ENCODE assay signal across 20 cellular contexts in the genomic region with DNA sequence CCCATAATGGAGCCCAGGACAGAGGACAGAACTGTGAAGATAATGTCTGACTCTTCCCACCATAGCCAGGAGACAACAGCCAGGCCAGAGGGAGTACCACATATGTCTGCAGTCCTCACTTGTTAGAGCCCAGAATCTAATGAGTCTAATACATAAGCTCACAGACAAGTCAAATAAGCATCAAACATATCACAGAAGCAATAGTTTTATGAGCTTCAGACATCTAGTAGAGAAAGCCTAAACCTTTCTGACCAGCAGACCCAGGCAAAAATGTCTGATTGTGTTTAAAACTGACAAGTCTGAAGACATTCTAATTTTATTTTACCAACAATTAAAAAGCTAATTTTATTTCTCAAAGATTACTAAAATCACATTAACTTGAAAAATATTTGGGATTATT.
DNase-seq lines count a peak whose midpoint lies in the region; TF ChIP-seq lines count a peak whose summit lies in the region.
"Had no signal": no experiment of that assay in that cellular context is flagged by ENCODE, and none has a peak within 500 bp of the region (broad histone marks: within the 10 kb centered on the region; RNA-seq: fewer than 3 reads in every experiment).

No MANE protein-coding gene starts in this region.

- TF ChIP-seq CTCF in Caco-2 (IDR thresholded peaks at IDR 0.05; ENCODE audit: insufficient read depth in 1 of 2, low read depth in 1 of 2, low read length in 1 of 2, severe bottlenecking in 1 of 2, unreplicated experiment in 1 of 2) (no peak), HEK293 (tag by site-specific recombination; IDR thresholded peaks at IDR 0.05) (no peak), osteoblast (IDR thresholded peaks at IDR 0.05; ENCODE audit: extremely low read depth, low read depth, low read length) (no peak), vagina (IDR thresholded peaks at IDR 0.05) (no peak)

- BruUV-seq in Caco-2 (replicated peaks; lab: Mats Ljungman, UMichigan) = no TSS peak

- H3K4me3 ChIP-seq in Caco-2 (ENCODE audit: low read depth, low read length) (no peak overlapping the region), HEK293 (ENCODE audit: low read depth, low read length) (no peak overlapping the region), osteoblast (ENCODE audit: insufficient read depth, low read length) (no peak overlapping the region), vagina (no peak overlapping the region)
- H3K4me3 ChIP-seq: A549; BLaER1 treated with 17β-estradiol and CSF1 and Interleukin-3, amounts not matched to agents 10 nM and 100 nM had no signal

- peaks cover 49% of the 10 kb centered on the region for H3K4me1 Mint-ChIP-seq in Caco-2 (ENCODE audit: low read depth, unreplicated experiment)

- H3K9me3 ChIP-seq in Caco-2 (peaks cover 28% of the 10 kb centered on the region), HEK293 (ENCODE audit: control insufficient read depth, insufficient read depth, low read depth, low read length) (no peaks in the 10 kb centered on the region), osteoblast (ENCODE audit: low read depth, low read length) (no peaks in the 10 kb centered on the region), vagina (peaks cover 20% of the 10 kb centered on the region)
- H3K9me3 ChIP-seq: A549 had no signal

- peaks cover 25% of the 10 kb centered on the region for H3K36me3 Mint-ChIP-seq in Caco-2 (ENCODE audit: insufficient read depth, unreplicated experiment)

- POLR2A ChIA-PET in Caco-2 (lab: Charles Lee) (no interaction called here), HEK293 (lab: Yijun Ruan, JAX) (no interaction called here)

- H2AFZ ChIP-seq in osteoblast (ENCODE audit: low read length) = no peak overlapping the region

- H3K27me3 ChIP-seq in Caco-2 (replicated peaks; ENCODE audit: control insufficient read depth, insufficient read depth, low read length) (no peaks in the 10 kb centered on the region), osteoblast (ENCODE audit: insufficient read depth, low read length) (no peaks in the 10 kb centered on the region), vagina (no peaks in the 10 kb centered on the region)
- H3K27me3 ChIP-seq: BLaER1 treated with 17β-estradiol and CSF1 and Interleukin-3, amounts not matched to agents 10 nM and 100 nM had no signal

- H4K20me1 ChIP-seq in osteoblast (ENCODE audit: insufficient read depth, low read length) = peaks cover 4% of the 10 kb centered on the region

- intact Hi-C loops in Caco-2 (cut with micrococcal nuclease; ENCODE audit: unreplicated experiment) (loop anchor here (2.0 kb wide), 2 partner anchors 35 to 73 kb away; no protein-coding TSS in a partner anchor), vagina (cut with DNase I) (no loop called here)

- no peak for TF ChIP-seq POLR2A in vagina (IDR thresholded peaks at IDR 0.05)

- H3K4me2 ChIP-seq in osteoblast (ENCODE audit: insufficient read depth, low read length) = no peak overlapping the region
- H3K4me2 ChIP-seq: A549; BLaER1 treated with 17β-estradiol and CSF1 and Interleukin-3, amounts not matched to agents 10 nM and 100 nM had no signal

- H3K4me3 Mint-ChIP-seq in Caco-2 (ENCODE audit: unreplicated experiment) = no peak overlapping the region
- H3K4me3 Mint-ChIP-seq: B cell; CD4-positive, alpha-beta T cell; CD8-positive, alpha-beta T cell had no signal

- CTCF ChIA-PET in Caco-2 (lab: Charles Lee) (interaction anchor here (1.9 kb wide), 1 partner anchor 72 kb away, joined by 5 read pairs; no protein-coding TSS in a partner anchor), HEK293 (lab: Yijun Ruan, JAX) (interaction anchor here (0.6 to 3.7 kb wide), 9 partner anchors 11 to 274 kb away, joined by 3 to 25 read pairs (median 5); no protein-coding TSS in a partner anchor)

- DNase-seq in Caco-2 (no peak), OCI-M1 (lab: John Stamatoyannopoulos, UW) (peak; percentile 28), osteoblast (ENCODE audit: insufficient read length, low spot score, missing footprints) (peak; percentile 23), vagina (ENCODE audit: extremely low spot score in 2 of 2) (no peak)
- DNase-seq in activated naive CD4-positive, alpha-beta T cell treated with Interleukin-2 at 50 U/mL for 16 hours = no peak
- DNase-seq in activated CD4-positive, alpha-beta T cell treated with anti-CD3 and anti-CD28 coated beads, Interleukin-2, amount 50 U/mL, for 1 hour = no peak
- DNase-seq: AML-193; CD4-positive, alpha-beta T cell; CD8-positive, alpha-beta T cell; DMS 273 treated with DMSO at 0.1 percent for 48 hours; DMS153; DMS53; DMS79; GF-D8 had no signal

- H3K4me1 ChIP-seq in Caco-2 (peaks cover 77% of the 10 kb centered on the region), HEK293 (ENCODE audit: control insufficient read depth, insufficient read depth, low read length) (peaks cover 3% of the 10 kb centered on the region; the same call in 1 of the 2 replicates), osteoblast (ENCODE audit: insufficient read depth, low read length) (no peaks in the 10 kb centered on the region), vagina (peaks cover 17% of the 10 kb centered on the region)

- H3K79me2 ChIP-seq in osteoblast (ENCODE audit: insufficient read depth, low read length) = peaks cover 10% of the 10 kb centered on the region

- no peaks in the 10 kb centered on the region for H3K27me3 Mint-ChIP-seq in Caco-2 (ENCODE audit: insufficient read depth, unreplicated experiment)
- H3K27me3 Mint-ChIP-seq: B cell; CD4-positive, alpha-beta T cell had no signal

- peak overlapping the region; percentile 76 for H3K27ac Mint-ChIP-seq in Caco-2 (ENCODE audit: unreplicated experiment)
- H3K27ac Mint-ChIP-seq: B cell; CD4-positive, alpha-beta T cell; CD8-positive, alpha-beta T cell had no signal

- peaks cover 10% of the 10 kb centered on the region for H3K9me3 Mint-ChIP-seq in Caco-2 (ENCODE audit: unreplicated experiment)

- H3K36me3 ChIP-seq in Caco-2 (ENCODE audit: control insufficient read depth, insufficient read depth, low read length) = peaks cover 2% of the 10 kb centered on the region; the same call in 1 of the 2 replicates
- no peaks in the 10 kb centered on the region for H3K36me3 ChIP-seq in HEK293 (ENCODE audit: control insufficient read depth in 2 of 2, insufficient read depth in 1 of 2, low read length in 2 of 2)
- no peaks in the 10 kb centered on the region for H3K36me3 ChIP-seq in osteoblast (ENCODE audit: insufficient read depth, low read length)
- peaks cover 0 to 3% of the 10 kb centered on the region in 2 donors for H3K36me3 ChIP-seq in vagina

- H3K27ac ChIP-seq in HEK293 (ENCODE audit: extremely low read depth, low read depth, low read length) (no peak overlapping the region), osteoblast (ENCODE audit: low read depth, low read length) (no peak overlapping the region), vagina (no peak overlapping the region)
- H3K27ac ChIP-seq: 22Rv1; A549; BLaER1 treated with 17β-estradiol and CSF1 and Interleukin-3, amounts not matched to agents 10 nM and 100 nM; C4-2B had no signal

TF ChIP-seq in HEK293, 187 proteins besides CTCF, POLR2A, EP300 and RAD21 (continues in another document):
- TF ChIP-seq TRIM28 (IDR thresholded peaks at IDR 0.05; ENCODE audit: borderline replicate concordance, low read length) (peak; percentile 89), ZNF169 (tag by site-specific recombination; IDR thresholded peaks at IDR 0.05) (no peak), ZNF629 (tag by site-specific recombination; IDR thresholded peaks at IDR 0.05) (no peak), ZNF518A (tag by site-specific recombination; conservative IDR thresholded peaks at IDR 0.05; ENCODE audit: low read depth) (no peak), ZEB2 (tag by site-specific recombination; IDR thresholded peaks at IDR 0.05) (no peak), MZF1 (tag by site-specific recombination; IDR thresholded peaks at IDR 0.05; ENCODE audit: borderline replicate concordance) (no peak), ZBTB48 (tag by site-specific recombination; IDR thresholded peaks at IDR 0.05) (no peak), ZNF433 (tag by site-specific recombination; IDR thresholded peaks at IDR 0.05; ENCODE audit: low read depth) (no peak), GLI4 (tag by site-specific recombination; IDR thresholded peaks at IDR 0.05) (no peak)

Comparison
In these comparisons a context has a peak if more than half of its experiments do, and no peak if none do; other contexts are left out.
1. DNase-seq: peak in OCI-M1 (single experiment) and osteoblast (single experiment); none in Caco-2 (0 of 2), activated naive CD4-positive, alpha-beta T cell treated with Interleukin-2 at 50 U/mL for 16 hours (single experiment), vagina (0 of 2) and activated CD4-positive, alpha-beta T cell treated with anti-CD3 and anti-CD28 coated beads, Interleukin-2, amount 50 U/mL, for 1 hour (single experiment).